ENCODE assay signal across 9 cellular contexts in the genomic region with DNA sequence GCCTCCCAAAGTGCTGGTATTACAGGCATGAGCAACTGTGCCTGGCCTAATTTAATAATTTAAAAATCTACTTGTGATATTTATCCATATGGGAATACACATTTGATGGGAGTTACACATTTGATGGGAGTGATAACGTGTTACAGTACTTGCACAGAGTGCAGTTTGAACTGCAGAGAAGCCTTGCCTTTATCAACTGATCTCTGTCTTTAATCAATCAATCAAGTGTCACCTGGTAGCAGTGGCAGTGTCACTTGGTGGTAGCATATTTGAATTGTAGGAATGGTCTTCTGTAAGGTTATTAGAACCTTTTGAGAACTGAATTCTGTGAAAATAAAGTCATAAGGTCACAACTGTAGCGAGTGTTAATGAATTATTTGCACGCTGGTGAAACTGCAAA. TPM values are rescaled to one million over a fixed set of nuclear protein-coding genes. Genes with fewer than 3 reads are reported as not detected.
"Had no signal": no experiment of that assay in that cellular context is flagged by ENCODE, and none has a peak within 500 bp of the region (broad histone marks: within the 10 kb centered on the region; RNA-seq: fewer than 3 reads in every experiment).

No MANE protein-coding gene starts in this region.

- H3K4me3 ChIP-seq: GM23338 had no signal

- H3K4me2 ChIP-seq: GM23338 had no signal

- FAIRE-seq: H1, H54, HepG2 had no signal

- H3K27me3 Mint-ChIP-seq: IgD-negative memory B cell had no signal

- DNase-seq: H9, HCEC 1CT, KG1 had no signal

- H3K4me3 Mint-ChIP-seq: GM23338, H9, IgD-negative memory B cell had no signal

- H3K27ac Mint-ChIP-seq: GM23338, H9, IgD-negative memory B cell had no signal

- H2AFZ ChIP-seq: GM23338 had no signal

- ATAC-seq: GM23338, HepG2 had no signal

- H3K27ac ChIP-seq: HL-60 had no signal

- H3K9me3 Mint-ChIP-seq: GM23338, H9, IgD-negative memory B cell had no signal

RNA-seq across cellular contexts. Expression of gene SIDT1, which starts 37.8 kb away (rescaled TPM):
- total RNA-seq: H1, H9 had no signal
- polyA plus RNA-seq: GM23338 had no signal
